Comparison of ENCODE assay signal across 2 cellular contexts in the genomic region with DNA sequence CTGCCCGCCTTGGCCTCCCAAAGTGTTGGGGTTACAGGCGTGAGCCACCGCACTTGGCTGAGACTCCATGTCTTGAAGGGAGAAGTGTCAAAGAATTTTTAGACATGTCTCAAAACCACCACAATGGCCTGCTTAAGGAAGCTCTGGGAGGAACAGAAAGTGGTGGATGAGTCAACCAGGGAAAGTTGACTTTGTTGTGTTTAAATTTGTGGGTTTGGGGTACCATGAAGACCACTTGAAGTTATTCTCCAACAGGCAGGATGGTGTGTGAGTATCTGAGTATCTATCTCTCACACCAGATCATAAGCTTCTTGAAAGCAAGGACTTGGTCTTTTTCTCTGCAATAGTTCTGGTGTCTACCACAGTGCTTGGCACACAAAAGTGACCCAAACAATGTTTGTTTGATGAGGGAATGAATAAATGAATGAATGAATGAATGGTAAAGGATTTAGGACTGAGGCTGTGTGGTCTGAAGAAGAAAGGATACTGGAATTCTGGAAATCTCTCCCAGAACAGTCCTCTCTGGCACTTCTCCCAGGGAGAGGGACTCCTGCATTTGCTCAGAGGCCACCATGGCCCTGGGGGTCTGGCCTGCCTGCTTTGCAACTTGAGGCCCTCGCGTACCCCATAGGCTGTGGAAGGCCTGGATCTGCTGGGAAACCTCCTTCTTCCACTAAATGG.
TF ChIP-seq lines count a peak whose summit lies in the region.

No MANE protein-coding gene starts in this region.

TF ChIP-seq in liver, 16 proteins besides CTCF, POLR2A, EP300 and RAD21:
- TF ChIP-seq GABPA (IDR thresholded peaks at IDR 0.05 in 1 of 2, conservative IDR thresholded peaks at IDR 0.05 in 1 of 2) (no peak), SP1 (IDR thresholded peaks at IDR 0.05) (no peak), EGR1 (IDR thresholded peaks at IDR 0.05; ENCODE audit: low read depth in 2 of 2) (no peak), FOXA1 (IDR thresholded peaks at IDR 0.05) (no peak), NR2F2 (IDR thresholded peaks at IDR 0.05) (no peak), FOXA2 (IDR thresholded peaks at IDR 0.05) (no peak), HNF4G (IDR thresholded peaks at IDR 0.05) (no peak), JUND (IDR thresholded peaks at IDR 0.05) (no peak), YY1 (IDR thresholded peaks at IDR 0.05) (no peak), RXRA (IDR thresholded peaks at IDR 0.05) (no peak), TAF1 (conservative IDR thresholded peaks at IDR 0.05) (no peak), HNF4A (conservative IDR thresholded peaks at IDR 0.05) (no peak)
- TF ChIP-seq, protein P1, sequence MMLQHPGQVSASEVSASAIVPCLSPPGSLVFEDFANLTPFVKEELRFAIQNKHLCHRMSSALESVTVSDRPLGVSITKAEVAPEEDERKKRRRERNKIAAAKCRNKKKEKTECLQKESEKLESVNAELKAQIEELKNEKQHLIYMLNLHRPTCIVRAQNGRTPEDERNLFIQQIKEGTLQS (IDR thresholded peaks at IDR 0.05): no peak
- TF ChIP-seq, protein P2, sequence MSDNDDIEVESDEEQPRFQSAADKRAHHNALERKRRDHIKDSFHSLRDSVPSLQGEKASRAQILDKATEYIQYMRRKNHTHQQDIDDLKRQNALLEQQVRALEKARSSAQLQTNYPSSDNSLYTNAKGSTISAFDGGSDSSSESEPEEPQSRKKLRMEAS (IDR thresholded peaks at IDR 0.05): no peak
- TF ChIP-seq, protein P3, sequence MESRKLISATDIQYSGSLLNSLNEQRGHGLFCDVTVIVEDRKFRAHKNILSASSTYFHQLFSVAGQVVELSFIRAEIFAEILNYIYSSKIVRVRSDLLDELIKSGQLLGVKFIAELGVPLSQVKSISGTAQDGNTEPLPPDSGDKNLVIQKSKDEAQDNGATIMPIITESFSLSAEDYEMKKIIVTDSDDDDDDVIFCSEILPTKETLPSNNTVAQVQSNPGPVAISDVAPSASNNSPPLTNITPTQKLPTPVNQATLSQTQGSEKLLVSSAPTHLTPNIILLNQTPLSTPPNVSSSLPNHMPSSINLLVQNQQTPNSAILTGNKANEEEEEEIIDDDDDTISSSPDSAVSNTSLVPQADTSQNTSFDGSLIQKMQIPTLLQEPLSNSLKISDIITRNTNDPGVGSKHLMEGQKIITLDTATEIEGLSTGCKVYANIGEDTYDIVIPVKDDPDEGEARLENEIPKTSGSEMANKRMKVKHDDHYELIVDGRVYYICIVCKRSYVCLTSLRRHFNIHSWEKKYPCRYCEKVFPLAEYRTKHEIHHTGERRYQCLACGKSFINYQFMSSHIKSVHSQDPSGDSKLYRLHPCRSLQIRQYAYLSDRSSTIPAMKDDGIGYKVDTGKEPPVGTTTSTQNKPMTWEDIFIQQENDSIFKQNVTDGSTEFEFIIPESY (IDR thresholded peaks at IDR 0.05): no peak
- TF ChIP-seq, protein P4, sequence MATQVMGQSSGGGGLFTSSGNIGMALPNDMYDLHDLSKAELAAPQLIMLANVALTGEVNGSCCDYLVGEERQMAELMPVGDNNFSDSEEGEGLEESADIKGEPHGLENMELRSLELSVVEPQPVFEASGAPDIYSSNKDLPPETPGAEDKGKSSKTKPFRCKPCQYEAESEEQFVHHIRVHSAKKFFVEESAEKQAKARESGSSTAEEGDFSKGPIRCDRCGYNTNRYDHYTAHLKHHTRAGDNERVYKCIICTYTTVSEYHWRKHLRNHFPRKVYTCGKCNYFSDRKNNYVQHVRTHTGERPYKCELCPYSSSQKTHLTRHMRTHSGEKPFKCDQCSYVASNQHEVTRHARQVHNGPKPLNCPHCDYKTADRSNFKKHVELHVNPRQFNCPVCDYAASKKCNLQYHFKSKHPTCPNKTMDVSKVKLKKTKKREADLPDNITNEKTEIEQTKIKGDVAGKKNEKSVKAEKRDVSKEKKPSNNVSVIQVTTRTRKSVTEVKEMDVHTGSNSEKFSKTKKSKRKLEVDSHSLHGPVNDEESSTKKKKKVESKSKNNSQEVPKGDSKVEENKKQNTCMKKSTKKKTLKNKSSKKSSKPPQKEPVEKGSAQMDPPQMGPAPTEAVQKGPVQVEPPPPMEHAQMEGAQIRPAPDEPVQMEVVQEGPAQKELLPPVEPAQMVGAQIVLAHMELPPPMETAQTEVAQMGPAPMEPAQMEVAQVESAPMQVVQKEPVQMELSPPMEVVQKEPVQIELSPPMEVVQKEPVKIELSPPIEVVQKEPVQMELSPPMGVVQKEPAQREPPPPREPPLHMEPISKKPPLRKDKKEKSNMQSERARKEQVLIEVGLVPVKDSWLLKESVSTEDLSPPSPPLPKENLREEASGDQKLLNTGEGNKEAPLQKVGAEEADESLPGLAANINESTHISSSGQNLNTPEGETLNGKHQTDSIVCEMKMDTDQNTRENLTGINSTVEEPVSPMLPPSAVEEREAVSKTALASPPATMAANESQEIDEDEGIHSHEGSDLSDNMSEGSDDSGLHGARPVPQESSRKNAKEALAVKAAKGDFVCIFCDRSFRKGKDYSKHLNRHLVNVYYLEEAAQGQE (IDR thresholded peaks at IDR 0.05): no peak

TF ChIP-seq in HepG2, 621 proteins besides CTCF, POLR2A, EP300 and RAD21:
- TF ChIP-seq ZNF589 (CRISPR knock-in tag; conservative IDR thresholded peaks at IDR 0.05) (no peak), ZNF83 (CRISPR knock-in tag; IDR thresholded peaks at IDR 0.05; ENCODE audit: borderline replicate concordance) (no peak)
- TF ChIP-seq, protein P5, sequence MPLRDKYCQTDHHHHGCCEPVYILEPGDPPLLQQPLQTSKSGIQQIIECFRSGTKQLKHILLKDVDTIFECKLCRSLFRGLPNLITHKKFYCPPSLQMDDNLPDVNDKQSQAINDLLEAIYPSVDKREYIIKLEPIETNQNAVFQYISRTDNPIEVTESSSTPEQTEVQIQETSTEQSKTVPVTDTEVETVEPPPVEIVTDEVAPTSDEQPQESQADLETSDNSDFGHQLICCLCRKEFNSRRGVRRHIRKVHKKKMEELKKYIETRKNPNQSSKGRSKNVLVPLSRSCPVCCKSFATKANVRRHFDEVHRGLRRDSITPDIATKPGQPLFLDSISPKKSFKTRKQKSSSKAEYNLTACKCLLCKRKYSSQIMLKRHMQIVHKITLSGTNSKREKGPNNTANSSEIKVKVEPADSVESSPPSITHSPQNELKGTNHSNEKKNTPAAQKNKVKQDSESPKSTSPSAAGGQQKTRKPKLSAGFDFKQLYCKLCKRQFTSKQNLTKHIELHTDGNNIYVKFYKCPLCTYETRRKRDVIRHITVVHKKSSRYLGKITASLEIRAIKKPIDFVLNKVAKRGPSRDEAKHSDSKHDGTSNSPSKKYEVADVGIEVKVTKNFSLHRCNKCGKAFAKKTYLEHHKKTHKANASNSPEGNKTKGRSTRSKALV (CRISPR knock-in tag; IDR thresholded peaks at IDR 0.05): no peak
- TF ChIP-seq, protein P6, sequence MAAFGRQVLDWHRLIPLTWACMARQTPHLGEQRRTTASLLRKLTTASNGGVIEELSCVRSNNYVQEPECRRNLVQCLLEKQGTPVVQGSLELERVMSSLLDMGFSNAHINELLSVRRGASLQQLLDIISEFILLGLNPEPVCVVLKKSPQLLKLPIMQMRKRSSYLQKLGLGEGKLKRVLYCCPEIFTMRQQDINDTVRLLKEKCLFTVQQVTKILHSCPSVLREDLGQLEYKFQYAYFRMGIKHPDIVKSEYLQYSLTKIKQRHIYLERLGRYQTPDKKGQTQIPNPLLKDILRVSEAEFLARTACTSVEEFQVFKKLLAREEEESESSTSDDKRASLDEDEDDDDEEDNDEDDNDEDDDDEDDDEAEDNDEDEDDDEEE (CRISPR knock-in tag; IDR thresholded peaks at IDR 0.05): no peak
